13 cellular contexts compared by ENCODE assay signal in genomic region chr9:109311731-109312130, GRCh38. TPM values are rescaled to one million over a fixed set of nuclear protein-coding genes. Genes with fewer than 3 reads are reported as not detected.
DNase-seq lines count a peak whose midpoint lies in the region; ATAC-seq and TF ChIP-seq lines count a peak whose summit lies in the region.
"Had no signal": no experiment of that assay in that cellular context is flagged by ENCODE, and none has a peak within 500 bp of the region (broad histone marks: within the 10 kb centered on the region; RNA-seq: fewer than 3 reads in every experiment).

No MANE protein-coding gene starts in this region.

- TF ChIP-seq CTCF in tibial artery (IDR thresholded peaks at IDR 0.05): no peak

- no peak overlapping the region for H3K4me3 ChIP-seq in tibial artery

- peaks cover 51% of the 10 kb centered on the region for H3K27me3 Mint-ChIP-seq in activated T-helper 17 cell treated with anti-CD3 and anti-CD28 coated beads, Interleukin-2, amount 50 U/mL, for 72 hours

- H3K36me3 Mint-ChIP-seq in activated T-helper 17 cell treated with anti-CD3 and anti-CD28 coated beads, Interleukin-2, amount 50 U/mL, for 72 hours (ENCODE audit: low read depth): no peaks in the 10 kb centered on the region
- H3K36me3 Mint-ChIP-seq: activated naive CD4-positive, alpha-beta T cell treated with anti-CD3 and anti-CD28 coated beads, Interleukin-2, amount 10 ng/mL, durations not matched to agents 7 days and 5 days had no signal

- no peaks in the 10 kb centered on the region for H3K9me3 Mint-ChIP-seq in activated T-helper 17 cell treated with anti-CD3 and anti-CD28 coated beads, Interleukin-2, amount 50 U/mL, for 72 hours
- H3K9me3 Mint-ChIP-seq: activated naive CD4-positive, alpha-beta T cell treated with anti-CD3 and anti-CD28 coated beads, Interleukin-2, amount 10 ng/mL, durations not matched to agents 7 days and 5 days; dendritic cell treated with granulocyte-macrophage colony-stimulating factor and Interleukin-4, amounts not matched to agents 40 ng/mL and 50 ng/mL, for 4 days had no signal

- no peaks in the 10 kb centered on the region for H3K36me3 ChIP-seq in tibial artery

- DNase-seq in COR-L47 (lab: John Stamatoyannopoulos, UW) (peak; percentile 34), tibial artery (no peak), SHP77 (lab: John Stamatoyannopoulos, UW) (no peak), HK-2 (ENCODE audit: unreplicated experiment) (no peak), DMS53 (lab: John Stamatoyannopoulos, UW) (no peak)
- DNase-seq: activated naive CD4-positive, alpha-beta T cell treated with anti-CD3 and anti-CD28 coated beads, Interleukin-2, amount 10 ng/mL, durations not matched to agents 7 days and 5 days; mesenchymal stem cell; MM.1S; PC-3 had no signal

- H3K27me3 ChIP-seq in tibial artery: peaks cover 0 to 15% of the 10 kb centered on the region in 2 donors

- intact Hi-C loops in tibial artery (cut with DNase I; ENCODE audit: low total_unique reads): no loop called here

- no peak overlapping the region for H3K4me3 Mint-ChIP-seq in activated T-helper 17 cell treated with anti-CD3 and anti-CD28 coated beads, Interleukin-2, amount 50 U/mL, for 72 hours
- H3K4me3 Mint-ChIP-seq: activated naive CD4-positive, alpha-beta T cell treated with anti-CD3 and anti-CD28 coated beads, Interleukin-2, amount 10 ng/mL, durations not matched to agents 7 days and 5 days; dendritic cell treated with granulocyte-macrophage colony-stimulating factor and Interleukin-4, amounts not matched to agents 40 ng/mL and 50 ng/mL, for 4 days had no signal

- no peak overlapping the region for H3K27ac Mint-ChIP-seq in activated T-helper 17 cell treated with anti-CD3 and anti-CD28 coated beads, Interleukin-2, amount 50 U/mL, for 72 hours
- H3K27ac Mint-ChIP-seq: activated naive CD4-positive, alpha-beta T cell treated with anti-CD3 and anti-CD28 coated beads, Interleukin-2, amount 10 ng/mL, durations not matched to agents 7 days and 5 days; dendritic cell treated with granulocyte-macrophage colony-stimulating factor and Interleukin-4, amounts not matched to agents 40 ng/mL and 50 ng/mL, for 4 days had no signal

- H3K4me1 ChIP-seq in tibial artery: peaks cover 0 to 22% (median 9%) of the 10 kb centered on the region in 4 donors

- H3K27ac ChIP-seq in tibial artery: no peak overlapping the region

- H3K9me3 ChIP-seq in tibial artery: no peaks in the 10 kb centered on the region

- ATAC-seq in GM18873 (IDR thresholded peaks at IDR 0.05; ENCODE audit: low FRiP score, unreplicated experiment): peak; percentile 76
- ATAC-seq in HG03378 (IDR thresholded peaks at IDR 0.05; ENCODE audit: unreplicated experiment): peak; percentile 81
- peak; percentile 58 for ATAC-seq in activated T-helper 17 cell treated with anti-CD3 and anti-CD28 coated beads, Interleukin-2, amount 50 U/mL, for 72 hours (replicated peaks)
- ATAC-seq: PC-3 had no signal

- H3K4me1 Mint-ChIP-seq in activated T-helper 17 cell treated with anti-CD3 and anti-CD28 coated beads, Interleukin-2, amount 50 U/mL, for 72 hours: no peaks in the 10 kb centered on the region
- H3K4me1 Mint-ChIP-seq: activated naive CD4-positive, alpha-beta T cell treated with anti-CD3 and anti-CD28 coated beads, Interleukin-2, amount 10 ng/mL, durations not matched to agents 7 days and 5 days had no signal

RNA-seq across cellular contexts. Expression of gene EPB41L4B, which starts 9.1 kb away (rescaled TPM):
- under 1 TPM; 0.06 to 0.77 TPM for total RNA-seq in activated T-helper 17 cell treated with anti-CD3 and anti-CD28 coated beads, Interleukin-2, amount 50 U/mL, for 72 hours
